9 cellular contexts compared by ENCODE assay signal in the genomic region with DNA sequence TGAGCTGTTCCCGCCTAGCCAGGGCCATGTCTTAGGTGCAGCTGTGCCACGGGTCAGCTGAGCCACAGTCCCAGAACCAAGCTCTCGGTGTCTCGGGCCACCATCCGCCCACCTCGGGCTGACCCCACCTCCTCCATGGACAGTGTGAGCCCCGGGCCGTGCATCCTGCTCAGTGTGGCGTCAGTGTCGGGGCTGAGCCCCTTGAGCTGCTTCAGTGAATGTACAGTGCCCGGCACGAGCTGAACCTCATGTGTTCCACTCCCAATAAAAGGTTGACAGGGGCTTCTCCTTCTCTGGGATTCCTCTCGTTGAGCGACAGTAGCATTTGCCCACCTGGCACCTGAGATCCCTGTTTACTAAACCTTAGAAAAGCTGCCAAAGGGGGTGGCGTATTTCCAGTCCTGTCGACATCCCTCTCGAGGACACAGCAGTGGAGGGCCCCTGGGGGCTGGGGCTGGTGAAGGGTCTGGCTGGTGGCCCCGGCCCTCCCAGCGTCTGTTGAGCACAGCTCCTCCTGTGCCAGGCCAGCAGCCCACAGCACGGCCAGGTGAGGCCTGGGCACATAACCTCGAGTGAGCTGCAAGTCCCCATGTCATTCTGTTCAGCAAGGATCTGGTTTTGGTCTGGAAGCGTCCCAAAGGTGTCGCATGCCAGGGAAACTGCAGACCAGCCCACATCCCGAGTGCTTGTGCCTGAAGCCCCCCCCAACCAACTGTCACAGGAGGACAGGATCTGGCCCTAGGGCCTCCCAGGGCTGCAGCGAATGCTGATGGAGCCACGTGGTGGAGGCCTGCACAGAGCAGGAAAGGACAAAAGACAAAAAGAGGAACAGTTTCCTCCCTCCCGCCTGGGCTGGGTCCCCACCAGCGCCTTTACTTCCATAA. TPM values are rescaled to one million over a fixed set of nuclear protein-coding genes. Genes with fewer than 3 reads are reported as not detected.
DNase-seq lines count a peak whose midpoint lies in the region; ATAC-seq lines count a peak whose summit lies in the region.
"Had no signal": no experiment of that assay in that cellular context is flagged by ENCODE, and none has a peak within 500 bp of the region (broad histone marks: within the 10 kb centered on the region; RNA-seq: fewer than 3 reads in every experiment).

No MANE protein-coding gene starts in this region.

- H3K27me3 ChIP-seq in muscle layer of colon (ENCODE audit: control insufficient read depth in 1 of 2, insufficient read depth in 2 of 2, low read length in 2 of 2) (no peaks in the 10 kb centered on the region), MG63 (no peaks in the 10 kb centered on the region)

- H3K4me3 Mint-ChIP-seq in dendritic cell treated with granulocyte-macrophage colony-stimulating factor and Interleukin-4, amounts not matched to agents 40 ng/mL and 50 ng/mL, for 4 days: no peak overlapping the region
- H3K4me3 Mint-ChIP-seq in stimulated activated memory B cell treated with anti-CD40 and anti-IgM and Interleukin-4, amounts not matched to agents 10 μg/mL and 1 μg/mL and 100 μg/mL, for 72 hours: no peak overlapping the region
- H3K4me3 Mint-ChIP-seq: activated CD4-positive, alpha-beta memory T cell treated with anti-CD3 and anti-CD28 coated beads for 36 hours had no signal

- intact Hi-C loops in dendritic cell treated with granulocyte-macrophage colony-stimulating factor and Interleukin-4, amounts not matched to agents 40 ng/mL and 50 ng/mL, for 4 days (cut with micrococcal nuclease): no loop called here

- peak overlapping the region; percentile 76 for H3K27ac ChIP-seq in muscle layer of colon (ENCODE audit: low read depth, low read length)

- peaks cover 20% of the 10 kb centered on the region for H3K4me1 Mint-ChIP-seq in dendritic cell treated with granulocyte-macrophage colony-stimulating factor and Interleukin-4, amounts not matched to agents 40 ng/mL and 50 ng/mL, for 4 days (ENCODE audit: low read depth)
- H3K4me1 Mint-ChIP-seq in stimulated activated memory B cell treated with anti-CD40 and anti-IgM and Interleukin-4, amounts not matched to agents 10 μg/mL and 1 μg/mL and 100 μg/mL, for 72 hours: peaks cover 19% of the 10 kb centered on the region

- H3K9me3 ChIP-seq in muscle layer of colon (ENCODE audit: low read length): no peaks in the 10 kb centered on the region
- H3K9me3 ChIP-seq in MG63: no peaks in the 10 kb centered on the region

- ATAC-seq in stimulated activated memory B cell treated with anti-CD40 and anti-IgM and Interleukin-4, amounts not matched to agents 10 μg/mL and 1 μg/mL and 100 μg/mL, for 72 hours: no peak
- ATAC-seq in HG02798 (IDR thresholded peaks at IDR 0.05; ENCODE audit: poor library complexity, unreplicated experiment): no peak

- no peaks in the 10 kb centered on the region for H3K9me3 Mint-ChIP-seq in dendritic cell treated with granulocyte-macrophage colony-stimulating factor and Interleukin-4, amounts not matched to agents 40 ng/mL and 50 ng/mL, for 4 days
- no peaks in the 10 kb centered on the region for H3K9me3 Mint-ChIP-seq in stimulated activated memory B cell treated with anti-CD40 and anti-IgM and Interleukin-4, amounts not matched to agents 10 μg/mL and 1 μg/mL and 100 μg/mL, for 72 hours
- H3K9me3 Mint-ChIP-seq: activated CD4-positive, alpha-beta memory T cell treated with anti-CD3 and anti-CD28 coated beads for 36 hours had no signal

- no peaks in the 10 kb centered on the region for H3K27me3 Mint-ChIP-seq in dendritic cell treated with granulocyte-macrophage colony-stimulating factor and Interleukin-4, amounts not matched to agents 40 ng/mL and 50 ng/mL, for 4 days
- H3K27me3 Mint-ChIP-seq in stimulated activated memory B cell treated with anti-CD40 and anti-IgM and Interleukin-4, amounts not matched to agents 10 μg/mL and 1 μg/mL and 100 μg/mL, for 72 hours: no peaks in the 10 kb centered on the region
- H3K27me3 Mint-ChIP-seq: activated CD4-positive, alpha-beta memory T cell treated with anti-CD3 and anti-CD28 coated beads for 36 hours had no signal

- H3K4me3 ChIP-seq in muscle layer of colon (ENCODE audit: low read depth in 1 of 2, low read length in 2 of 2): no peak overlapping the region
- no peak overlapping the region for H3K4me3 ChIP-seq in MG63

- peaks cover 64% of the 10 kb centered on the region for H3K36me3 Mint-ChIP-seq in dendritic cell treated with granulocyte-macrophage colony-stimulating factor and Interleukin-4, amounts not matched to agents 40 ng/mL and 50 ng/mL, for 4 days (ENCODE audit: low read depth)
- H3K36me3 Mint-ChIP-seq in stimulated activated memory B cell treated with anti-CD40 and anti-IgM and Interleukin-4, amounts not matched to agents 10 μg/mL and 1 μg/mL and 100 μg/mL, for 72 hours: peaks cover 27% of the 10 kb centered on the region

- peak overlapping the region; percentile 31 for H3K27ac Mint-ChIP-seq in dendritic cell treated with granulocyte-macrophage colony-stimulating factor and Interleukin-4, amounts not matched to agents 40 ng/mL and 50 ng/mL, for 4 days
- no peak overlapping the region for H3K27ac Mint-ChIP-seq in stimulated activated memory B cell treated with anti-CD40 and anti-IgM and Interleukin-4, amounts not matched to agents 10 μg/mL and 1 μg/mL and 100 μg/mL, for 72 hours
- H3K27ac Mint-ChIP-seq: activated CD4-positive, alpha-beta memory T cell treated with anti-CD3 and anti-CD28 coated beads for 36 hours had no signal

- H3K36me3 ChIP-seq in muscle layer of colon (ENCODE audit: insufficient read depth, low read length) (no peaks in the 10 kb centered on the region), MG63 (no peaks in the 10 kb centered on the region)

- H3K4me1 ChIP-seq in muscle layer of colon (ENCODE audit: insufficient read depth, low read length): peaks cover 31% of the 10 kb centered on the region

- peak; percentile 2 to 34 for DNase-seq in NOMO-1 (lab: John Stamatoyannopoulos, UW; ENCODE audit: unreplicated experiment in 2 of 2)
- no peak for DNase-seq in NOMO-1 treated with dmso at 0.1 percent for 144 hours (lab: John Stamatoyannopoulos, UW; ENCODE audit: unreplicated experiment)
- no peak for DNase-seq in MG63
- no peak for DNase-seq in activated naive CD4-positive, alpha-beta T cell treated with Interleukin-2 at 50 U/mL for 16 hours
- DNase-seq: activated CD4-positive, alpha-beta memory T cell treated with anti-CD3 and anti-CD28 coated beads for 36 hours had no signal

- H3K9ac ChIP-seq in muscle layer of colon (ENCODE audit: low read length): peak overlapping the region; percentile 12

RNA-seq across cellular contexts. Expression of a gene that starts 21.2 kb away (rescaled TPM):
- total RNA-seq in MG63 (2014; rRNA removed; shearing (Covaris generic); ENCODE audit: low replicate concordance): 49.2 and 67.8 TPM in 2 replicates

RNA-seq across cellular contexts. Expression of a gene that starts 31.2 kb away (rescaled TPM):
- total RNA-seq in MG63 (2014; rRNA removed; shearing (Covaris generic); ENCODE audit: low replicate concordance): 41.4 and 59.6 TPM in 2 replicates

Comparison
In these comparisons a context has a peak if more than half of its experiments do, and no peak if none do; other contexts are left out.
1. DNase-seq: peak in NOMO-1 (2 of 2); none in NOMO-1 treated with dmso at 0.1 percent for 144 hours (single experiment), MG63 (single experiment) and activated naive CD4-positive, alpha-beta T cell treated with Interleukin-2 at 50 U/mL for 16 hours (single experiment).